ENCODE assay signal across 1 cellular context in the genomic region with DNA sequence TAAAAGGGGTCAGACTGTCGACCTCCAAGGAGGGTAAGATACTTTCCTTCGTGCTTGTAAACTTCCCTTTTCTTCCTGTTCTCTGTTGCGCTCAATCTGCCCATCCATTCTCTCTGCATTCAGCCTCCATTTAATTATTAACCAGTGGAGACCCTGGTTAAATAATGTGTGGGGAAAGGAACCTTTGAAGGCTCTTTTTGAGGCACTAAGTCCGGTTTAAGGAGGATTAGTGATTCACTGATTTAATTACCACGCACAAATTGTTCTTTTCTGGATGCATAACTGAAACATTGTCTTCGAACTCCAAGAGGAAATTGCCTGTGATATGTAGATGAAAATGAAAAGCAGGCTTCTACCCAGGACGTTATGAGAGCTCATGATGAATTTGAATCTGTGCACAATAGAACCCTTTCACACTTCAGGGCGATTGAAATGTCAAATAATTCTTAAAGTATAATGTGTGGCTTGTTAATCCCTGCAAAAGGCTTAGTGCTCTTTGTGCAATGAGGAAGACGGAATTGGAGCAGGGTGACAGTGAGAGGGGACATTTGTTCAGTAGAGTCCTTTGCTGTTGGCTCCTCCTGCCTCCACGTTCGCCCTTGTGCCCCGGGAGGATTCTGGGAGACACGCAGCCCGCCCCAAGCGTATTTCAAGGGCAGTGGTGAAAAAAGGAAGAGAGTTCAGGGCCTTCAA.
A peak's percentile ranks its signal among the peaks of the same experiment; 100 is the strongest.
TF ChIP-seq lines count a peak whose summit lies in the region.

No MANE protein-coding gene starts in this region.

TF ChIP-seq in HepG2, 621 proteins besides CTCF, POLR2A, EP300 and RAD21 (continued from another document):
- TF ChIP-seq SOX6 (IDR thresholded peaks at IDR 0.05) (no peak), SOX6 (CRISPR knock-in tag; IDR thresholded peaks at IDR 0.05) (peak; percentile 44), GLMP (CRISPR knock-in tag; IDR thresholded peaks at IDR 0.05; ENCODE audit: borderline replicate concordance) (no peak), ZBTB43 (CRISPR knock-in tag; conservative IDR thresholded peaks at IDR 0.05) (no peak), ZNF281 (CRISPR knock-in tag; IDR thresholded peaks at IDR 0.05; ENCODE audit: borderline replicate concordance) (no peak), KDM3A (CRISPR knock-in tag; IDR thresholded peaks at IDR 0.05; ENCODE audit: low read depth) (no peak), AHR (CRISPR knock-in tag; IDR thresholded peaks at IDR 0.05) (no peak), POGZ (CRISPR knock-in tag; IDR thresholded peaks at IDR 0.05) (no peak), IRF2 (CRISPR knock-in tag; IDR thresholded peaks at IDR 0.05) (no peak), ZNF230 (CRISPR knock-in tag; IDR thresholded peaks at IDR 0.05) (no peak), CEBPB (IDR thresholded peaks at IDR 0.05; ENCODE audit: borderline replicate concordance, low read depth, low read length) (no peak), GTF3A (CRISPR knock-in tag; conservative IDR thresholded peaks at IDR 0.05) (no peak)
TF ChIP-seq in HepG2: peak in this region for 26.
